8 cellular contexts compared by ENCODE assay signal in the genomic region with DNA sequence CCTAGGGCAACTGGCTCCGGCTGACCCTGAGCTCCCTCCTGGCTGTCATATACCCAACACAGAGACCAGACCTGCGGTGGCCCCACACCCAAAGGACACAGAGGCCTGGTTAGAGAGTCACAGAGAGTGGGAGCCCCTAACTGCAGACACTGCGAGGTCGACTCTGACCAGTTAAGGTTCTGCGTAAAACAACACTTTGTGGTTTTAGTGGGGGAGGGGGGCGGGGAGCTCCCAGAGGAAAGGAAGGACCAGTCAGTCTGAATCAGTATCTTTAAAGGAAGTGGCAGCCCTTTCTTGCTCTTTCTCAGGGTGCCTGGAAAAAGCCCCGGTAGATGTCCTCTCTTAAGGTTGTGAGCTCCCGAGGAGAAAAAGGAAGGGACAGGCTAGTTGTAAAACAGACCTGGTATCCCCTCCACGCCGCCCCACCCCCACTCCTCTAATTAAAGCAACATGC. TPM values are rescaled to one million over a fixed set of nuclear protein-coding genes. Genes with fewer than 3 reads are reported as not detected.
A peak's percentile ranks its signal among the peaks of the same experiment; 100 is the strongest.
DNase-seq lines count a peak whose midpoint lies in the region; ATAC-seq and TF ChIP-seq lines count a peak whose summit lies in the region.

No MANE protein-coding gene starts in this region.

- peaks cover 25% of the 10 kb centered on the region for H3K79me1 ChIP-seq in mesendoderm (ENCODE audit: low read length)

- H4K8ac ChIP-seq in mesendoderm (ENCODE audit: low read depth, low read length) = no peak overlapping the region

- peaks cover 81% of the 10 kb centered on the region for H3K4me1 Mint-ChIP-seq in activated naive CD8-positive, alpha-beta T cell treated with anti-CD3 and anti-CD28 coated beads, Interleukin-2, amount 50 U/mL, for 24 hours

- H3K56ac ChIP-seq in mesendoderm (ENCODE audit: low read length) = peak overlapping the region; percentile 95

- no peak overlapping the region for H3K23ac ChIP-seq in mesendoderm (ENCODE audit: low read length)

- peaks cover 25% of the 10 kb centered on the region for H3K36me3 ChIP-seq in mesendoderm (ENCODE audit: control insufficient read depth, insufficient read depth, low read length)

- H3K4me1 ChIP-seq in mesendoderm (ENCODE audit: control insufficient read depth, low read depth, low read length) = peaks cover 28% of the 10 kb centered on the region

- no peak for TF ChIP-seq CTCF in AG09309 (IDR thresholded peaks at IDR 0.05; ENCODE audit: control insufficient read depth, insufficient read depth, low read depth, low read length, missing control alignments)

- peak overlapping the region; percentile 72 for H3K4me2 ChIP-seq in mesendoderm (ENCODE audit: low read length)

- peaks cover 65% of the 10 kb centered on the region for H3K79me2 ChIP-seq in mesendoderm (ENCODE audit: control insufficient read depth, insufficient read depth, low read length)

- H2BK15ac ChIP-seq in mesendoderm (replicated peaks; ENCODE audit: low read depth) = no peak overlapping the region

- DNase-seq in AG09309 (ENCODE audit: low read depth) (no peak), HK-2 (ENCODE audit: unreplicated experiment) (peak; percentile 73), mesendoderm (no peak), COLO668 (lab: John Stamatoyannopoulos, UW; ENCODE audit: unreplicated experiment) (no peak), NCI-H1092 treated with DMSO at 0.1 percent for 48 hours (lab: John Stamatoyannopoulos, UW) (no peak), germinal center (ENCODE audit: low spot score) (no peak)
- DNase-seq in activated naive CD8-positive, alpha-beta T cell treated with anti-CD3 and anti-CD28 coated beads, Interleukin-2, amount 50 U/mL, for 24 hours = peak; percentile 44

- H2BK5ac ChIP-seq in mesendoderm (ENCODE audit: low read length) = no peak overlapping the region

- H4K5ac ChIP-seq in mesendoderm (ENCODE audit: low read length) = no peak overlapping the region

- peak overlapping the region; percentile 16 for H3K4me3 ChIP-seq in AG09309 (ENCODE audit: control insufficient read depth, low read depth, low read length)
- H3K4me3 ChIP-seq in mesendoderm (ENCODE audit: low read length) = peak overlapping the region; percentile 96

- H3K9ac ChIP-seq in mesendoderm (ENCODE audit: low read length) = peak overlapping the region; percentile 97

- no peak overlapping the region for H3K27ac ChIP-seq in mesendoderm (ENCODE audit: low read depth, low read length)

- peaks cover 5% of the 10 kb centered on the region for H3K9me3 Mint-ChIP-seq in activated naive CD8-positive, alpha-beta T cell treated with anti-CD3 and anti-CD28 coated beads, Interleukin-2, amount 50 U/mL, for 24 hours

- WGBS in mesendoderm (ENCODE audit: extremely low coverage, insufficient coverage, low lambda C conversion rate) = no CpG with 5 or more reads among the region's 10 CpGs

- H2BK120ac ChIP-seq in mesendoderm (ENCODE audit: low read depth, low read length) = no peak overlapping the region

- no peaks in the 10 kb centered on the region for H3K27me3 Mint-ChIP-seq in activated naive CD8-positive, alpha-beta T cell treated with anti-CD3 and anti-CD28 coated beads, Interleukin-2, amount 50 U/mL, for 24 hours

- no peak overlapping the region for H3K4ac ChIP-seq in mesendoderm (ENCODE audit: low read depth, low read length)

- H3K27me3 ChIP-seq in mesendoderm (ENCODE audit: insufficient read depth, low read length, poor library complexity) = no peaks in the 10 kb centered on the region

- no peak overlapping the region for H2AK5ac ChIP-seq in mesendoderm (ENCODE audit: low read length)

- peak overlapping the region; percentile 78 for H3K4me3 Mint-ChIP-seq in activated naive CD8-positive, alpha-beta T cell treated with anti-CD3 and anti-CD28 coated beads, Interleukin-2, amount 50 U/mL, for 24 hours

- peak overlapping the region; percentile 71 for H3K27ac Mint-ChIP-seq in activated naive CD8-positive, alpha-beta T cell treated with anti-CD3 and anti-CD28 coated beads, Interleukin-2, amount 50 U/mL, for 24 hours

- peaks cover 46% of the 10 kb centered on the region for H3K36me3 Mint-ChIP-seq in activated naive CD8-positive, alpha-beta T cell treated with anti-CD3 and anti-CD28 coated beads, Interleukin-2, amount 50 U/mL, for 24 hours (ENCODE audit: low read depth)

- peak overlapping the region; percentile 46 for H3K18ac ChIP-seq in mesendoderm (ENCODE audit: low read length)

- peak; percentile 6 for ATAC-seq in activated naive CD8-positive, alpha-beta T cell treated with anti-CD3 and anti-CD28 coated beads, Interleukin-2, amount 50 U/mL, for 24 hours
- no peak for ATAC-seq in GM18519 (IDR thresholded peaks at IDR 0.05; ENCODE audit: low FRiP score, unreplicated experiment)

RNA-seq across cellular contexts. Expression of a gene that starts 2.4 kb away (rescaled TPM):
- polyA plus RNA-seq in mesendoderm (2013, experiment 1 of 2) = 143 TPM
- polyA plus RNA-seq in mesendoderm (2013, experiment 2 of 2) = 152 TPM

Comparison
In these comparisons a context has a peak if more than half of its experiments do, and no peak if none do; other contexts are left out.
1. DNase-seq: peak in HK-2 (single experiment) and activated naive CD8-positive, alpha-beta T cell treated with anti-CD3 and anti-CD28 coated beads, Interleukin-2, amount 50 U/mL, for 24 hours (single experiment); none in AG09309 (single experiment), mesendoderm (single experiment), COLO668 (single experiment), NCI-H1092 treated with DMSO at 0.1 percent for 48 hours (single experiment) and germinal center (single experiment).